11 cellular contexts compared by ENCODE assay signal in genomic region chr12:1130164-1130563, GRCh38.
DNase-seq lines count a peak whose midpoint lies in the region; ATAC-seq, FAIRE-seq and TF ChIP-seq lines count a peak whose summit lies in the region.
"Had no signal": no experiment of that assay in that cellular context is flagged by ENCODE, and none has a peak within 500 bp of the region (broad histone marks: within the 10 kb centered on the region; RNA-seq: fewer than 3 reads in every experiment).

No MANE protein-coding gene starts in this region.

- ATAC-seq in GM12878: peak; percentile 66
- peak; percentile 95 for ATAC-seq in mucosa of descending colon
- no peak for ATAC-seq in GM19463 (IDR thresholded peaks at IDR 0.05; ENCODE audit: unreplicated experiment)

- no peaks in the 10 kb centered on the region for H3K79me2 ChIP-seq in GM12878 (ENCODE audit: control insufficient read depth, insufficient read depth, low read length)

- CTCF ChIA-PET in GM12878 (lab: Yijun Ruan, JAX): interaction anchor here (0.8 to 4.5 kb wide), 4 partner anchors 11 to 453 kb away, joined by 3 to 49 read pairs (median 6); no protein-coding TSS in a partner anchor

- TF ChIP-seq RAD21 in GM12878 (IDR thresholded peaks at IDR 0.05; ENCODE audit: insufficient read depth, low read depth, low read length): no peak

- intact Hi-C loops in GM12878 (cut with micrococcal nuclease; ENCODE audit: unreplicated experiment) (no loop called here), mucosa of descending colon (cut with DNase I, micrococcal nuclease) (no loop called here), ovary (cut with DNase I) (no loop called here)

- H3K36me3 ChIP-seq in MG63: peaks cover 21% of the 10 kb centered on the region
- no peaks in the 10 kb centered on the region for H3K36me3 ChIP-seq in GM12878 (ENCODE audit: control insufficient read depth in 2 of 2, insufficient read depth in 2 of 2, low read length in 1 of 2)
- H3K36me3 ChIP-seq in mucosa of descending colon (ENCODE audit: low read depth): no peaks in the 10 kb centered on the region
- H3K36me3 ChIP-seq in ovary: no peaks in the 10 kb centered on the region
- H3K36me3 ChIP-seq: sigmoid colon had no signal

- H3K27me3 ChIP-seq in MG63: no peaks in the 10 kb centered on the region
- H3K27me3 ChIP-seq in GM12878 (replicated peaks in 1 of 2; ENCODE audit: control insufficient read depth in 2 of 2, insufficient read depth in 2 of 2, low read length in 1 of 2): no peaks in the 10 kb centered on the region
- H3K27me3 ChIP-seq in ovary: no peaks in the 10 kb centered on the region
- H3K27me3 ChIP-seq: sigmoid colon had no signal

- no TSS peak for BruUV-seq in GM12878 (replicated peaks; lab: Mats Ljungman, UMichigan)

- FAIRE-seq in GM12878 (lab: Jason Lieb, UNC): peak; percentile 72

- H3K9me3 Mint-ChIP-seq in immature natural killer cell: no peaks in the 10 kb centered on the region
- H3K9me3 Mint-ChIP-seq: CD4-positive, alpha-beta memory T cell had no signal

- SMC1A ChIA-PET in GM12878 (lab: Charles Lee; ENCODE audit: uncharacterized antibody, unreplicated experiment): interaction anchor here (0.7 to 4.0 kb wide), 8 partner anchors 9 to 612 kb away, joined by 3 to 36 read pairs (median 3); no protein-coding TSS in a partner anchor

- in situ Hi-C loops in GM12878 (cut with MboI): no loop called here

- no peaks in the 10 kb centered on the region for H3K27me3 Mint-ChIP-seq in immature natural killer cell (ENCODE audit: low read depth in 3 of 3)
- H3K27me3 Mint-ChIP-seq: CD4-positive, alpha-beta memory T cell had no signal

- POLR2A ChIA-PET in GM12878 (lab: Charles Lee): interaction anchor here (1.5 kb wide), 1 partner anchor 77 kb away, joined by 4 read pairs; no protein-coding TSS in a partner anchor

- H3K4me3 Mint-ChIP-seq in immature natural killer cell: no peak overlapping the region

- 34% methylated on average over 3 of the region's 3 CpGs for WGBS in GM12878 (ENCODE audit: insufficient coverage, insufficient replicate concordance, low lambda C conversion rate, missing lambda C conversion rate)
- 59 to 74% (median 70%) methylated on average over 3 of the region's 3 CpGs for WGBS in ovary, 3 donors

- DNase-seq in Daoy (ENCODE audit: low read depth): peak; percentile 41
- DNase-seq in MG63: peak; percentile 3
- no peak for DNase-seq in GM12878 (ENCODE audit: low read depth, low spot score)
- DNase-seq in mucosa of descending colon: peak in 1 of 3 donors; percentile 92
- no peak for DNase-seq in NCI-H510A treated with DMSO at 0.1 percent for 48 hours (lab: John Stamatoyannopoulos, UW)
- no peak for DNase-seq in ovary
- DNase-seq in immature natural killer cell: no peak
- DNase-seq: activated naive CD4-positive, alpha-beta T cell treated with anti-CD3 and anti-CD28 coated beads, Interleukin-2, amount 50 U/mL, for 16 hours; CD4-positive, alpha-beta memory T cell; sigmoid colon had no signal

- H3K9me3 ChIP-seq in MG63 (no peaks in the 10 kb centered on the region), GM12878 (replicated peaks; ENCODE audit: control insufficient read depth, insufficient read depth, low read length) (no peaks in the 10 kb centered on the region), mucosa of descending colon (no peaks in the 10 kb centered on the region), ovary (no peaks in the 10 kb centered on the region)
- H3K9me3 ChIP-seq: sigmoid colon had no signal

- TF ChIP-seq CTCF in GM12878 (IDR thresholded peaks at IDR 0.05 in 2 of 3, conservative IDR thresholded peaks at IDR 0.05 in 1 of 3; ENCODE audit: control insufficient read depth in 2 of 3, extremely low read depth in 1 of 3, insufficient read depth in 1 of 3, low read depth in 3 of 3, low read length in 3 of 3) (no peak), mucosa of descending colon (IDR thresholded peaks at IDR 0.05) (no peak), ovary (IDR thresholded peaks at IDR 0.05) (no peak)

- no peak overlapping the region for H2AFZ ChIP-seq in GM12878 (ENCODE audit: control insufficient read depth, low read depth, low read length)

- H3K9ac ChIP-seq in GM12878 (ENCODE audit: control insufficient read depth, insufficient read depth, low read length): no peak overlapping the region

- H3K4me1 Mint-ChIP-seq in immature natural killer cell: peaks cover 29 to 40% of the 10 kb centered on the region in 2 donors

- H3K27ac Mint-ChIP-seq in immature natural killer cell: peak overlapping the region in 1 of 6 donors; percentile 16

- H3K4me3 ChIP-seq in MG63 (no peak overlapping the region), GM12878 (no peak overlapping the region), mucosa of descending colon (no peak overlapping the region), ovary (no peak overlapping the region)
- H3K4me3 ChIP-seq: sigmoid colon had no signal

- H3K4me1 ChIP-seq in GM12878 (ENCODE audit: control insufficient read depth, insufficient read depth, low read length) (no peaks in the 10 kb centered on the region), mucosa of descending colon (ENCODE audit: low read depth) (peaks cover 11% of the 10 kb centered on the region), ovary (ENCODE audit: insufficient read depth) (no peaks in the 10 kb centered on the region)

- RAD21 ChIA-PET in GM12878 (lab: Charles Lee; ENCODE audit: unreplicated experiment): interaction anchor here (3.6 kb wide), 1 partner anchor 12 kb away, joined by 23 read pairs; no protein-coding TSS in a partner anchor

- H3K27ac ChIP-seq in GM12878 (ENCODE audit: control insufficient read depth, insufficient read depth): no peak overlapping the region
- no peak overlapping the region for H3K27ac ChIP-seq in ovary
- H3K27ac ChIP-seq: sigmoid colon had no signal

- no peak overlapping the region for H3K4me2 ChIP-seq in GM12878 (ENCODE audit: control insufficient read depth, insufficient read depth)

- peaks cover 0 to 4% (median 0%) of the 10 kb centered on the region in 3 donors for H3K36me3 Mint-ChIP-seq in immature natural killer cell

- H4K20me1 ChIP-seq in GM12878 (ENCODE audit: control insufficient read depth, insufficient read depth): no peaks in the 10 kb centered on the region

- TF ChIP-seq POLR2A in GM12878 (IDR thresholded peaks at IDR 0.05; ENCODE audit: low read depth, low read length) (no peak), ovary (IDR thresholded peaks at IDR 0.05) (no peak)

- TF ChIP-seq EP300 in GM12878 (IDR thresholded peaks at IDR 0.05; ENCODE audit: borderline replicate concordance in 1 of 2, control insufficient read depth in 1 of 2, low read depth in 2 of 2, low read length in 2 of 2): no peak
- TF ChIP-seq EP300 in ovary (IDR thresholded peaks at IDR 0.05): no peak

TF ChIP-seq in GM12878, 131 proteins besides CTCF, POLR2A, EP300 and RAD21 (continues in another document):
- TF ChIP-seq ATF2 (IDR thresholded peaks at IDR 0.05; ENCODE audit: low read length): no peak
- no peak for TF ChIP-seq GATAD2B (conservative IDR thresholded peaks at IDR 0.05; ENCODE audit: low read depth)
- 0 out of 2 replicates have a peak, but pooled peaks have one; percentile 41 for TF ChIP-seq NR2F1 (conservative IDR thresholded peaks at IDR 0.05)
- TF ChIP-seq, protein P1, sequence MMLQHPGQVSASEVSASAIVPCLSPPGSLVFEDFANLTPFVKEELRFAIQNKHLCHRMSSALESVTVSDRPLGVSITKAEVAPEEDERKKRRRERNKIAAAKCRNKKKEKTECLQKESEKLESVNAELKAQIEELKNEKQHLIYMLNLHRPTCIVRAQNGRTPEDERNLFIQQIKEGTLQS (IDR thresholded peaks at IDR 0.05; ENCODE audit: borderline replicate concordance, extremely low read depth, low read depth, low read length): no peak
- TF ChIP-seq ZNF217 (IDR thresholded peaks at IDR 0.05): no peak
- TF ChIP-seq EZH2 (IDR thresholded peaks at IDR 0.05; ENCODE audit: borderline replicate concordance, control insufficient read depth, low read depth, low read length): no peak

Comparison
In these comparisons a context has a peak if more than half of its experiments do, and no peak if none do; other contexts are left out.
1. DNase-seq: peak in Daoy (single experiment) and MG63 (single experiment); none in GM12878 (single experiment), NCI-H510A treated with DMSO at 0.1 percent for 48 hours (single experiment), ovary (0 of 5) and immature natural killer cell (0 of 3).